In the genomic region with DNA sequence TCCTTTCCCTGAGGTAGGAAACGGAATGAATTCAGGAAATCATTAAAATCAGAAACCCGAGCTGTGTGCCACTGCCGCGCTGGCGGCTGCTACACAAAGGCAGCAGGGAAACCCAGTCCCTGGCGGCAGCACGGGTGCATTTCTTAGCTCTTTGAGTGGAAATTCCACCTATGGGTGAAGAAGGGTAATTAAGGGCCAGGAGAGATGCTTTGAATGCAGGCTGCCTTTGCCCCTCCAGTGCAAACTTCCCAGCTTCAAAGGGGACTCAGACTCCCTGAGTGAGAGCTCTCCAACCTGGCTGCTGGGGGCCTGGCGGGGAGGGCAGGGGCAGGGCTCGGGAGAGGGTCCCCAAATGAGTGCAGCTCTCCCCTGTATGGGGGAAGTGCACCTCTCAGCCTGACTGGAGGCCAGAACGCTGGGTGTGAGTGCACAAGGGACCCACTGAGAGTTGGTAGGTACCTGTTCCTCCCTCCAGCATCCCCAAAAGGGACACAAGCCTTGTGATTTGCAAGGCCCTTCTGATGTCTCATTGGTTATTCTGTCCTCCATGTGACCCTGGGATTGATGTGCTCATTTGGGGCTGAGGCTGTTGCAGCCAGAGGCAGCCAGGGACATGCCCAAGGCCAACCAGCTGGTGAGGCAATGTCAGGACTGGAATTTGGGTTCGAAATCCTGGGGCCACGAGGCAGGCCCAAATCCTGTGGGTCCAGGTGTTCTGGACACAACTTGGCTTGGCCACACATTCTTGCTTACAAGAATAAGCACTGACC, we compare ENCODE assay signal across 8 cellular contexts. TPM values are rescaled to one million over a fixed set of nuclear protein-coding genes. Genes with fewer than 3 reads are reported as not detected.
A peak's percentile ranks its signal among the peaks of the same experiment; 100 is the strongest.
DNase-seq lines count a peak whose midpoint lies in the region; ATAC-seq and TF ChIP-seq lines count a peak whose summit lies in the region.

No MANE protein-coding gene starts in this region.

- WGBS in thyroid gland, 2 donors = 51 to 52% methylated on average over 10 of the region's 12 CpGs

- DNase-seq in stimulated activated CD4-positive, alpha-beta T cell treated with anti-CD3 and anti-CD28 coated beads, Interleukin-4, amount 100 ng/mL, for 1 hour = peak; percentile 30
- DNase-seq in stimulated activated CD4-positive, alpha-beta T cell treated with anti-CD3 and anti-CD28 coated beads, Interleukin-2, amount 100 ng/mL, for 48 hours = no peak
- DNase-seq in NCI-H526 (lab: John Stamatoyannopoulos, UW) (peak; percentile 20 to 84), fibroblast of the aortic adventitia (ENCODE audit: low read depth) (no peak), thyroid gland (peak; percentile 65 to 68), cerebellar cortex (ENCODE audit: low spot score) (no peak), AG20443 (ENCODE audit: low spot score) (no peak)

- no peak overlapping the region for H3K27ac ChIP-seq in thyroid gland

- H3K4me1 ChIP-seq in thyroid gland = peaks cover 4 to 20% of the 10 kb centered on the region in 2 donors

- ATAC-seq in HG02798 (IDR thresholded peaks at IDR 0.05; ENCODE audit: poor library complexity, unreplicated experiment) = no peak

- TF ChIP-seq CTCF in fibroblast of the aortic adventitia (IDR thresholded peaks at IDR 0.05; ENCODE audit: insufficient read depth, low read length) (peak; percentile 27), thyroid gland (IDR thresholded peaks at IDR 0.05) (peak; percentile 11 to 91 (median 68))

- H3K4me3 ChIP-seq in fibroblast of the aortic adventitia (ENCODE audit: low read depth, low read length) (no peak overlapping the region), thyroid gland (replicated peaks in 1 of 3) (no peak overlapping the region)

- TF ChIP-seq POLR2A in thyroid gland (IDR thresholded peaks at IDR 0.05) = no peak

- intact Hi-C loops in thyroid gland (cut with DNase I) = loop anchor here (5.0 kb wide), 1 partner anchor 70 kb away; no protein-coding TSS in a partner anchor

- H3K36me3 ChIP-seq in thyroid gland = no peaks in the 10 kb centered on the region

- no peaks in the 10 kb centered on the region for H3K9me3 ChIP-seq in thyroid gland

- no peaks in the 10 kb centered on the region for H3K27me3 ChIP-seq in thyroid gland

RNA-seq across cellular contexts. Expression of a gene that starts 16.3 kb away (rescaled TPM):
- total RNA-seq in fibroblast of the aortic adventitia (ENCODE audit: low replicate concordance) (15.0 and 28.1 TPM in 2 replicates), thyroid gland (100 to 1,000 TPM in 2 of 4 donors, 10 to 100 TPM in 2; 59.9 to 128 (median 94.4) TPM)

Comparison
In these comparisons a context has a peak if more than half of its experiments do, and no peak if none do; other contexts are left out.
1. DNase-seq: peak in stimulated activated CD4-positive, alpha-beta T cell treated with anti-CD3 and anti-CD28 coated beads, Interleukin-4, amount 100 ng/mL, for 1 hour (single experiment), NCI-H526 (2 of 2) and thyroid gland (2 of 2); none in stimulated activated CD4-positive, alpha-beta T cell treated with anti-CD3 and anti-CD28 coated beads, Interleukin-2, amount 100 ng/mL, for 48 hours (0 of 2), fibroblast of the aortic adventitia (single experiment), cerebellar cortex (single experiment) and AG20443 (single experiment).